ENCODE assay signal across 8 cellular contexts in the genomic region with DNA sequence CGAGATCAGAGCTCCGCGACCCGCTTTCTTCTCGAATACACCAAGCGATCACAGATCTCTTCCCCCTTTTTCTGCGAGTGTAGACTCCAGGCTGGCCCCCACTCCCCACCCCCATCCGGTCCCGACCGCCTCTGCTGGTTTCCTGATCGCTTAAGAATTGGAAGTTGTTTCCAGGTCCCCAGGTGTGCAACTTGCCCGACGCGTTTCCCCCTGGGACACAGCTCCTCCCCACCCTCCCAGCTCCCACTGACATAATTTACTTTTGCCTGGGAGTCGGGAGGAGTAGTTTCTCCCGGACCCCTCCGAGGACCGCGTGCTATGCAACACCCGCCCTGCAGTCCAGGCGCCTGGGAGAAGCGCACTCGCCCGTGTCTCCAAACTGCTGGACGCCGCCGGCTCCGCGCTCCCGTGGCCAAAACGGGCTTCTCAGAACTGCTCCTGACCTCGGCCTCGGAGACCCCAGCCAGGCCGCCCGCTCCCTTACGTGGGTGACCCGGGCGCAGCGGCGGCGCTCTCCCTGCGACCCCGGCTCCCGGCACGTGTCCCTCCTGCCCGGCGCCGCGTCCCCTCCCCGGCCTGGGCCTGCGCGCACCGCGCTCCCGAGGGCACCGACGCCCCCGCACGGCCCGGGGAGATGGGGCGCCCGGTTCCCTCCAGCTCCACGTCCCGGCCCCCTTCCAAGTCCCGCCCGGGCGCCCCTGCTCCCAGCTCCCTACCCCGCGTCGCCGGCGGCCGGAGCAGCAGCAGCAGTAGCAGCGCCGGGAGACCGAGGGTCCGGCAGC. TPM values are rescaled to one million over a fixed set of nuclear protein-coding genes. Genes with fewer than 3 reads are reported as not detected.
DNase-seq lines count a peak whose midpoint lies in the region; ATAC-seq and TF ChIP-seq lines count a peak whose summit lies in the region.

No MANE protein-coding gene starts in this region.

- H3K27ac ChIP-seq in Karpas-422 (ENCODE audit: low read length) = no peak overlapping the region
- H3K27ac ChIP-seq in subcutaneous abdominal adipose tissue (ENCODE audit: low read depth, low read length) = peak overlapping the region; percentile 88

- H3K36me3 ChIP-seq in Karpas-422 (ENCODE audit: insufficient read depth, low read length) (no peaks in the 10 kb centered on the region), mucosa of stomach (ENCODE audit: control insufficient read depth, insufficient read depth, low read length) (no peaks in the 10 kb centered on the region), subcutaneous abdominal adipose tissue (ENCODE audit: control insufficient read depth in 5 of 5, insufficient read depth in 5 of 5, low read length in 5 of 5) (no peaks in the 10 kb centered on the region)

- H2AFZ ChIP-seq in Karpas-422 (ENCODE audit: low read length) = peak overlapping the region; percentile 87; the same call in 1 of the 2 replicates

- H3K9ac ChIP-seq in Karpas-422 (ENCODE audit: low read length) (peak overlapping the region; percentile 60), mucosa of stomach (ENCODE audit: low read length) (peak overlapping the region; percentile 94), subcutaneous abdominal adipose tissue (ENCODE audit: low read length in 5 of 5) (peak overlapping the region; percentile 66 to 93 (median 81))

- DNase-seq in ELF-1 (ENCODE audit: low read depth, low spot score) (peak; percentile 51), Karpas-422 (no peak), epithelial cell of esophagus (ENCODE audit: low read depth) (peak; percentile 43), NCI-H1930 (lab: John Stamatoyannopoulos, UW) (no peak)
- peak; percentile 10 to 14 for DNase-seq in activated CD8-positive, alpha-beta memory T cell treated with anti-CD3 and anti-CD28 coated beads for 4 hours (ENCODE audit: low read depth in 2 of 2)

- no peak for TF ChIP-seq CTCF in epithelial cell of esophagus (IDR thresholded peaks at IDR 0.05; ENCODE audit: insufficient read depth, low read depth, low read length, missing control alignments)

- no peaks in the 10 kb centered on the region for H3K9me2 ChIP-seq in Karpas-422 (replicated peaks; ENCODE audit: insufficient read depth, low read length)

- H3K27me3 ChIP-seq in Karpas-422 (ENCODE audit: low read length) (no peaks in the 10 kb centered on the region), mucosa of stomach (ENCODE audit: control insufficient read depth, insufficient read depth, low read length) (no peaks in the 10 kb centered on the region), subcutaneous abdominal adipose tissue (ENCODE audit: control insufficient read depth in 5 of 5, insufficient read depth in 4 of 5, low read length in 5 of 5) (no peaks in the 10 kb centered on the region)

- ATAC-seq in GM21723 (IDR thresholded peaks at IDR 0.05; ENCODE audit: unreplicated experiment) = peak; percentile 18

- H3K9me3 ChIP-seq in Karpas-422 (ENCODE audit: low read length) (no peaks in the 10 kb centered on the region), mucosa of stomach (ENCODE audit: control insufficient read depth, low read length) (no peaks in the 10 kb centered on the region), subcutaneous abdominal adipose tissue (ENCODE audit: control insufficient read depth in 5 of 5, low read length in 5 of 5) (no peaks in the 10 kb centered on the region)

- H3K4me3 ChIP-seq in Karpas-422 (ENCODE audit: low read length) = peak overlapping the region; percentile 80
- peak overlapping the region; percentile 81 for H3K4me3 ChIP-seq in epithelial cell of esophagus (ENCODE audit: low read length)
- peak overlapping the region; percentile 87 for H3K4me3 ChIP-seq in mucosa of stomach (ENCODE audit: low read length)
- peak overlapping the region; percentile 73 to 99 (median 92) for H3K4me3 ChIP-seq in subcutaneous abdominal adipose tissue (ENCODE audit: low read depth in 1 of 5, low read length in 5 of 5)

- H4K20me1 ChIP-seq in Karpas-422 (ENCODE audit: insufficient read depth, low read depth, low read length) = no peaks in the 10 kb centered on the region

- no peaks in the 10 kb centered on the region for H3K79me2 ChIP-seq in Karpas-422 (ENCODE audit: low read length)

- H3K4me2 ChIP-seq in Karpas-422 (ENCODE audit: low read depth, low read length, poor library complexity, severe bottlenecking) = peak overlapping the region; percentile 79

- H3K4me1 ChIP-seq in Karpas-422 (ENCODE audit: low read length) = peaks cover 13% of the 10 kb centered on the region
- H3K4me1 ChIP-seq in mucosa of stomach (ENCODE audit: control insufficient read depth, insufficient read depth, low read length) = peaks cover 16% of the 10 kb centered on the region
- H3K4me1 ChIP-seq in subcutaneous abdominal adipose tissue (ENCODE audit: control insufficient read depth in 5 of 5, insufficient read depth in 5 of 5, low read length in 5 of 5) = peaks cover 0 to 34% (median 33%) of the 10 kb centered on the region in 5 donors

RNA-seq across cellular contexts. Expression of a gene that starts 0.5 kb away (rescaled TPM):
- total RNA-seq in Karpas-422 (2014; rRNA removed; shearing (Covaris generic); ENCODE audit: low replicate concordance) = not detected in 2 replicates

Comparison
In these comparisons a context has a peak if more than half of its experiments do, and no peak if none do; other contexts are left out.
1. DNase-seq: peak in ELF-1 (single experiment), activated CD8-positive, alpha-beta memory T cell treated with anti-CD3 and anti-CD28 coated beads for 4 hours (2 of 2) and epithelial cell of esophagus (single experiment); none in Karpas-422 (single experiment) and NCI-H1930 (0 of 2).
2. Peak in every context shown above with its lines, with median percentiles within 50 percentile points of each other: H3K4me3 ChIP-seq and H3K9ac ChIP-seq.